In genomic region chr5:176359658-176360057, GRCh38 we compare ENCODE assay signal across 13 cellular contexts. TPM values are rescaled to one million over a fixed set of nuclear protein-coding genes. Genes with fewer than 3 reads are reported as not detected.
A peak's percentile ranks its signal among the peaks of the same experiment; 100 is the strongest.
DNase-seq lines count a peak whose midpoint lies in the region; ATAC-seq and TF ChIP-seq lines count a peak whose summit lies in the region.
"Had no signal": no experiment of that assay in that cellular context is flagged by ENCODE, and none has a peak within 500 bp of the region (broad histone marks: within the 10 kb centered on the region; RNA-seq: fewer than 3 reads in every experiment).

No MANE protein-coding gene starts in this region.

- H3K36me3 Mint-ChIP-seq in CD4-positive, CD25-positive, alpha-beta regulatory T cell = peaks cover 22% of the 10 kb centered on the region
- H3K36me3 Mint-ChIP-seq in activated naive CD8-positive, alpha-beta T cell treated with anti-CD3 and anti-CD28 coated beads, Interleukin-2, amount 50 U/mL, for 24 hours (ENCODE audit: low read depth) = peaks cover 19% of the 10 kb centered on the region
- H3K36me3 Mint-ChIP-seq in memory B cell = peaks cover 12% of the 10 kb centered on the region

- 0 out of 2 replicates have a peak overlapping the region, but pooled peaks have one; percentile 2 for H3K23ac ChIP-seq in IMR-90 (ENCODE audit: low read depth, low read length)

- BruUV-seq in IMR-90 (replicated peaks; lab: Mats Ljungman, UMichigan) = no TSS peak

- TF ChIP-seq POLR2A in IMR-90 (IDR thresholded peaks at IDR 0.05; ENCODE audit: low read depth, low read length) = no peak

- H3K4me1 ChIP-seq in CD4-positive, CD25-positive, alpha-beta regulatory T cell (ENCODE audit: control insufficient read depth, insufficient read depth, low read length, poor library complexity, severe bottlenecking) = peaks cover 28% of the 10 kb centered on the region
- H3K4me1 ChIP-seq in IMR-90 (ENCODE audit: control insufficient read depth, insufficient read depth, low read length) = peaks cover 2% of the 10 kb centered on the region; the same call in 1 of the 2 replicates

- H3K27me3 Mint-ChIP-seq in CD4-positive, CD25-positive, alpha-beta regulatory T cell = no peaks in the 10 kb centered on the region
- H3K27me3 Mint-ChIP-seq in activated naive CD8-positive, alpha-beta T cell treated with anti-CD3 and anti-CD28 coated beads, Interleukin-2, amount 50 U/mL, for 24 hours = no peaks in the 10 kb centered on the region
- no peaks in the 10 kb centered on the region for H3K27me3 Mint-ChIP-seq in memory B cell

- no peak overlapping the region for H3K56ac ChIP-seq in IMR-90 (ENCODE audit: extremely low read depth, insufficient read depth, low read length)

- no peak overlapping the region for H2AFZ ChIP-seq in IMR-90 (replicated peaks; ENCODE audit: low read length, poor library complexity)
- H2AFZ ChIP-seq: parathyroid adenoma had no signal

- POLR2A ChIA-PET in IMR-90 (lab: Charles Lee; ENCODE audit: unreplicated experiment) = interaction anchor here (0.7 kb wide), 1 partner anchor 615 kb away, joined by 7 read pairs; no protein-coding TSS in a partner anchor

- CTCF ChIA-PET in IMR-90 (lab: Yijun Ruan, JAX) = interaction anchor here (0.7 kb wide), 1 partner anchor 338 kb away, joined by 3 read pairs; no protein-coding TSS in a partner anchor

- H3K27me3 ChIP-seq in CD4-positive, CD25-positive, alpha-beta regulatory T cell (ENCODE audit: control insufficient read depth, insufficient read depth, low read length) = no peaks in the 10 kb centered on the region
- no peaks in the 10 kb centered on the region for H3K27me3 ChIP-seq in IMR-90 (ENCODE audit: control insufficient read depth, insufficient read depth, low read length)

- H3K79me1 ChIP-seq in IMR-90 (ENCODE audit: low read depth in 1 of 2, low read length in 2 of 2) = peaks cover 22 to 37% of the 10 kb centered on the region in 2 experiments

- no peak overlapping the region for H2BK120ac ChIP-seq in IMR-90 (ENCODE audit: low read depth, low read length)

- no CpG with 5 or more reads among the region's 4 CpGs for WGBS in IMR-90 (ENCODE audit: extremely low coverage in 2 of 2, insufficient read length in 1 of 2), 2 experiments

- H4K5ac ChIP-seq in IMR-90 (ENCODE audit: low read depth, low read length) = no peak overlapping the region

- no peak overlapping the region for H3K9ac ChIP-seq in IMR-90 (ENCODE audit: low read depth, low read length)
- H3K9ac ChIP-seq: parathyroid adenoma had no signal

- peak overlapping the region; percentile 84 to 93 (median 86) for H3K4me3 Mint-ChIP-seq in CD4-positive, CD25-positive, alpha-beta regulatory T cell
- peak overlapping the region; percentile 96 for H3K4me3 Mint-ChIP-seq in activated naive CD8-positive, alpha-beta T cell treated with anti-CD3 and anti-CD28 coated beads, Interleukin-2, amount 50 U/mL, for 24 hours
- peak overlapping the region; percentile 29 for H3K4me3 Mint-ChIP-seq in memory B cell

- peaks cover 28% of the 10 kb centered on the region for H4K20me1 ChIP-seq in IMR-90 (ENCODE audit: insufficient read depth, low read length)

- intact Hi-C loops in IMR-90 (cut with micrococcal nuclease) = loop anchor here (5.0 kb wide), 2 partner anchors 207 to 632 kb away; no protein-coding TSS in a partner anchor

- no peak overlapping the region for H4K91ac ChIP-seq in IMR-90 (ENCODE audit: insufficient read depth, low read depth, low read length)

- in situ Hi-C loops in IMR-90 (cut with MboI; ENCODE audit: low sequenced_read_pairs) = no loop called here

- no peak overlapping the region for H3K4ac ChIP-seq in IMR-90 (ENCODE audit: low read depth, low read length)

- H2AK5ac ChIP-seq in IMR-90 (ENCODE audit: low read depth, low read length) = no peak overlapping the region

- peak overlapping the region; percentile 60 to 95 (median 65) for H3K27ac Mint-ChIP-seq in CD4-positive, CD25-positive, alpha-beta regulatory T cell
- H3K27ac Mint-ChIP-seq in activated naive CD8-positive, alpha-beta T cell treated with anti-CD3 and anti-CD28 coated beads, Interleukin-2, amount 50 U/mL, for 24 hours = peak overlapping the region; percentile 56
- peak overlapping the region; percentile 31 for H3K27ac Mint-ChIP-seq in memory B cell

- TF ChIP-seq RAD21 in IMR-90 (IDR thresholded peaks at IDR 0.05; ENCODE audit: low read length) = no peak

- no peak overlapping the region for H3K18ac ChIP-seq in IMR-90 (ENCODE audit: low read depth, low read length)

- H3K4me2 ChIP-seq in IMR-90 (ENCODE audit: low read depth, low read length) = peak overlapping the region; percentile 79

- H2BK5ac ChIP-seq in IMR-90 (ENCODE audit: low read depth, low read length, poor library complexity, severe bottlenecking) = no peak overlapping the region

- no peak overlapping the region for H4K8ac ChIP-seq in IMR-90 (ENCODE audit: low read depth in 2 of 2, low read length in 2 of 2)

- H2BK20ac ChIP-seq in IMR-90 (ENCODE audit: low read depth, low read length) = no peak overlapping the region

- H3K9me3 ChIP-seq in CD4-positive, CD25-positive, alpha-beta regulatory T cell (ENCODE audit: control insufficient read depth in 2 of 2, low read length in 2 of 2) = no peaks in the 10 kb centered on the region
- H3K9me3 ChIP-seq in IMR-90 (ENCODE audit: control insufficient read depth, insufficient read depth, low read length) = no peaks in the 10 kb centered on the region

- no peaks in the 10 kb centered on the region for H3K9me3 Mint-ChIP-seq in CD4-positive, CD25-positive, alpha-beta regulatory T cell
- H3K9me3 Mint-ChIP-seq in activated naive CD8-positive, alpha-beta T cell treated with anti-CD3 and anti-CD28 coated beads, Interleukin-2, amount 50 U/mL, for 24 hours = no peaks in the 10 kb centered on the region
- H3K9me3 Mint-ChIP-seq in memory B cell = no peaks in the 10 kb centered on the region

- no peak overlapping the region for H3K14ac ChIP-seq in IMR-90 (replicated peaks; ENCODE audit: low read depth, low read length)

- no peak overlapping the region for H3K27ac ChIP-seq in CD4-positive, CD25-positive, alpha-beta regulatory T cell (ENCODE audit: insufficient read depth, low read length, poor library complexity, severe bottlenecking)
- H3K27ac ChIP-seq in IMR-90 (ENCODE audit: insufficient read depth, low read length) = no peak overlapping the region
- H3K27ac ChIP-seq: cardiac muscle cell, parathyroid adenoma, WERI-Rb-1 had no signal

- no peak for TF ChIP-seq CTCF in IMR-90 (conservative IDR thresholded peaks at IDR 0.05; ENCODE audit: low read depth, low read length)

- H3K4me1 Mint-ChIP-seq in CD4-positive, CD25-positive, alpha-beta regulatory T cell = peaks cover 16 to 52% (median 35%) of the 10 kb centered on the region in 4 donors
- peaks cover 36% of the 10 kb centered on the region for H3K4me1 Mint-ChIP-seq in activated naive CD8-positive, alpha-beta T cell treated with anti-CD3 and anti-CD28 coated beads, Interleukin-2, amount 50 U/mL, for 24 hours
- peaks cover 20% of the 10 kb centered on the region for H3K4me1 Mint-ChIP-seq in memory B cell

- dilution Hi-C loops in IMR-90 (cut with HindIII; ENCODE audit: low sequenced_read_pairs, unreplicated experiment) = no loop called here

- H2AK9ac ChIP-seq in IMR-90 (replicated peaks; ENCODE audit: low read depth, low read length, poor library complexity) = no peak overlapping the region

- DNase-seq in CD4-positive, CD25-positive, alpha-beta regulatory T cell = peak in 1 of 3 donors; percentile 15
- DNase-seq in IMR-90 (peak; percentile 47), memory B cell (ENCODE audit: low spot score in 2 of 2) (no peak), amniotic stem cell (lab: John Stamatoyannopoulos, UW) (no peak), cerebellum (ENCODE audit: low spot score) (no peak), NCI-H2081 treated with DMSO at 0.1 percent for 48 hours (lab: John Stamatoyannopoulos, UW) (no peak)
- DNase-seq in activated naive CD8-positive, alpha-beta T cell treated with anti-CD3 and anti-CD28 coated beads, Interleukin-2, amount 50 U/mL, for 24 hours = no peak
- DNase-seq: hypothalamus, MM.1S, WERI-Rb-1 had no signal

- H3K9me1 ChIP-seq in IMR-90 (ENCODE audit: insufficient read depth, low read length) = peaks cover 8% of the 10 kb centered on the region

- H3K4me3 ChIP-seq in CD4-positive, CD25-positive, alpha-beta regulatory T cell (ENCODE audit: low read depth, low read length) = peak overlapping the region; percentile 49
- no peak overlapping the region for H3K4me3 ChIP-seq in IMR-90 (ENCODE audit: insufficient read depth, low read depth, low read length)
- H3K4me3 ChIP-seq: cardiac muscle cell had no signal

- ATAC-seq in CD4-positive, CD25-positive, alpha-beta regulatory T cell (ENCODE audit: low read depth in 2 of 2) = no peak
- ATAC-seq in IMR-90 (ENCODE audit: low read depth) = no peak
- no peak for ATAC-seq in activated naive CD8-positive, alpha-beta T cell treated with anti-CD3 and anti-CD28 coated beads, Interleukin-2, amount 50 U/mL, for 24 hours
- ATAC-seq in memory B cell (ENCODE audit: low read depth) = no peak
- ATAC-seq in GM18511 (IDR thresholded peaks at IDR 0.05; ENCODE audit: unreplicated experiment) = no peak

- peaks cover 33% of the 10 kb centered on the region for H3K36me3 ChIP-seq in CD4-positive, CD25-positive, alpha-beta regulatory T cell (ENCODE audit: control insufficient read depth, insufficient read depth, low read length)
- peaks cover 18% of the 10 kb centered on the region for H3K36me3 ChIP-seq in IMR-90 (ENCODE audit: control insufficient read depth, insufficient read depth, low read length)

- H2BK15ac ChIP-seq in IMR-90 (ENCODE audit: low read depth, low read length) = no peak overlapping the region

RNA-seq across cellular contexts. Expression of gene KIAA1191, which starts 1.9 kb away (rescaled TPM):
- total RNA-seq in CD4-positive, CD25-positive, alpha-beta regulatory T cell = 60.9 TPM
- 10 to 100 TPM; 59.0 to 68.9 (median 60.9) TPM for polyA plus RNA-seq in CD4-positive, CD25-positive, alpha-beta regulatory T cell
- total RNA-seq in IMR-90 (2012; rRNA removed) (107 and 124 TPM in 2 replicates), cerebellum (69.3 TPM)
- polyA plus RNA-seq in IMR-90 (2012; rRNA removed) = 107 and 114 TPM in 2 replicates
- polyA plus RNA-seq in IMR-90 (2012; cell fraction: cytosol; rRNA removed) = 58.0 and 98.4 TPM in 2 replicates
- 60.4 and 66.6 TPM in 2 replicates for polyA plus RNA-seq in IMR-90 (2012; cell fraction: nucleus; rRNA removed; ENCODE audit: low replicate concordance)

RNA-seq across cellular contexts. Expression of gene ARL10, which starts 5.6 kb away (rescaled TPM):
- total RNA-seq in CD4-positive, CD25-positive, alpha-beta regulatory T cell = 4.8 TPM
- polyA plus RNA-seq in CD4-positive, CD25-positive, alpha-beta regulatory T cell = 1 to 10 TPM; 1.6 to 2.3 (median 2.1) TPM
- total RNA-seq in IMR-90 (2012; rRNA removed) (3.6 and 4.4 TPM in 2 replicates), cerebellum (43.6 TPM)
- 5.0 and 6.0 TPM in 2 replicates for polyA plus RNA-seq in IMR-90 (2012; rRNA removed)
- 1.3 and 1.5 TPM in 2 replicates for polyA plus RNA-seq in IMR-90 (2012; cell fraction: cytosol; rRNA removed)
- polyA plus RNA-seq in IMR-90 (2012; cell fraction: nucleus; rRNA removed; ENCODE audit: low replicate concordance) = 17.8 and 20.2 TPM in 2 replicates

RNA-seq across cellular contexts. Expression of gene NOP16, which starts 28.7 kb away (rescaled TPM):
- total RNA-seq in CD4-positive, CD25-positive, alpha-beta regulatory T cell = 15.5 TPM
- 10 to 100 TPM; 13.6 to 41.2 (median 35.1) TPM for polyA plus RNA-seq in CD4-positive, CD25-positive, alpha-beta regulatory T cell
- 28.0 and 33.3 TPM in 2 replicates for total RNA-seq in IMR-90 (2012; rRNA removed)
- 60.4 and 61.3 TPM in 2 replicates for polyA plus RNA-seq in IMR-90 (2012; rRNA removed)
- 40.4 and 78.7 TPM in 2 replicates for polyA plus RNA-seq in IMR-90 (2012; cell fraction: cytosol; rRNA removed)
- 71.5 and 77.8 TPM in 2 replicates for polyA plus RNA-seq in IMR-90 (2012; cell fraction: nucleus; rRNA removed; ENCODE audit: low replicate concordance)
- total RNA-seq in cerebellum = 4.9 TPM

RNA-seq across cellular contexts. Expression of gene HIGD2A, which starts 28.9 kb away (rescaled TPM):
- total RNA-seq in CD4-positive, CD25-positive, alpha-beta regulatory T cell = 98.9 TPM
- 100 to 1,000 TPM; 228 to 278 (median 239) TPM for polyA plus RNA-seq in CD4-positive, CD25-positive, alpha-beta regulatory T cell
- 33.3 and 35.0 TPM in 2 replicates for total RNA-seq in IMR-90 (2012; rRNA removed)
- 131 and 146 TPM in 2 replicates for polyA plus RNA-seq in IMR-90 (2012; rRNA removed)
- polyA plus RNA-seq in IMR-90 (2012; cell fraction: cytosol; rRNA removed) = 161 and 196 TPM in 2 replicates
- 35.5 and 41.7 TPM in 2 replicates for polyA plus RNA-seq in IMR-90 (2012; cell fraction: nucleus; rRNA removed; ENCODE audit: low replicate concordance)
- 31.9 TPM for total RNA-seq in cerebellum

RNA-seq across cellular contexts. Expression of gene CLTB, which starts 56.7 kb away (rescaled TPM):
- 85.9 TPM for total RNA-seq in CD4-positive, CD25-positive, alpha-beta regulatory T cell
- 100 to 1,000 TPM in 2 of 4 donors, 10 to 100 TPM in 2; 92.5 to 129 (median 101) TPM for polyA plus RNA-seq in CD4-positive, CD25-positive, alpha-beta regulatory T cell
- total RNA-seq in IMR-90 (2012; rRNA removed) (87.6 and 122 TPM in 2 replicates), cerebellum (34.5 TPM)
- polyA plus RNA-seq in IMR-90 (2012; rRNA removed) = 99.9 and 133 TPM in 2 replicates
- polyA plus RNA-seq in IMR-90 (2012; cell fraction: cytosol; rRNA removed) = 126 and 155 TPM in 2 replicates
- 82.7 and 83.9 TPM in 2 replicates for polyA plus RNA-seq in IMR-90 (2012; cell fraction: nucleus; rRNA removed; ENCODE audit: low replicate concordance)

Comparison
In these comparisons a context has a peak if more than half of its experiments do, and no peak if none do; other contexts are left out.
1. H3K4me3 Mint-ChIP-seq: peak in every context shown above with its lines; median percentile 96 in activated naive CD8-positive, alpha-beta T cell treated with anti-CD3 and anti-CD28 coated beads, Interleukin-2, amount 50 U/mL, for 24 hours; 86 in CD4-positive, CD25-positive, alpha-beta regulatory T cell; 29 in memory B cell.